In the genomic region with DNA sequence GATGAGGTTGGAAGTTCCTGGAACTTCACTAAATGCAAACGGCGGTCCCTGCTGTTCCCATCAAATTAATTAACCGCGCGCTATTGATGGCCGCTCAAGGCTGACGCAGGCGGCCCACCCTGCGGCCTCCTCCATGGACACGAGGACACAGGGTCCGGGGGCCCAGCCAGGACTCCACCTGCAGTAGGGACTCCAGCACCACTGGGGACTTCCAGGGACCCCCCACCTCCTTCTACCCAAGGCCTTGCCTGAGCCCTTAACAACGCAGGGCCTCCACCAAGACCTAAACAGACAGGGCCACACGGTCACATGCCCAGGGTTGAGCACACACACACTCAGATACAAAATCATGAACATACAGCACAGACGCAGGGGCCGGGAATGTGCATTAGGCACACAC, we compare ENCODE assay signal across 17 cellular contexts.
"Had no signal": no experiment of that assay in that cellular context is flagged by ENCODE, and none has a peak within 500 bp of the region (broad histone marks: within the 10 kb centered on the region; RNA-seq: fewer than 3 reads in every experiment).

No MANE protein-coding gene starts in this region.

- H3K27ac Mint-ChIP-seq: naive thymus-derived CD4-positive, alpha-beta T cell; nephron progenitor cell; stimulated activated memory B cell treated with anti-CD40 and anti-IgM and Interleukin-4, amounts not matched to agents 10 μg/mL and 1 μg/mL and 100 μg/mL, for 72 hours; stimulated activated naive CD8-positive, alpha-beta T cell treated with anti-CD3 and anti-CD28 coated beads, Interleukin-15, Interleukin-2, amounts not matched to agents 100 ng/mL and 50 ng/mL, for 24 hours had no signal

- H3K36me3 ChIP-seq: ovary had no signal

- H3K9me3 ChIP-seq: ovary had no signal

- H3K27ac ChIP-seq: epithelial cell of prostate, esophagus muscularis mucosa, gastrocnemius medialis, ovary, tibial nerve had no signal

- H3K27me3 ChIP-seq: ovary had no signal

- H3K4me3 ChIP-seq: esophagus muscularis mucosa, gastrocnemius medialis, ovary, tibial nerve had no signal

- H3K4me3 Mint-ChIP-seq: nephron progenitor cell; stimulated activated memory B cell treated with anti-CD40 and anti-IgM and Interleukin-4, amounts not matched to agents 10 μg/mL and 1 μg/mL and 100 μg/mL, for 72 hours; stimulated activated naive CD8-positive, alpha-beta T cell treated with anti-CD3 and anti-CD28 coated beads, Interleukin-15, Interleukin-2, amounts not matched to agents 100 ng/mL and 50 ng/mL, for 24 hours had no signal

- ATAC-seq: gastrocnemius medialis; left lobe of liver; naive thymus-derived CD4-positive, alpha-beta T cell; right cardiac atrium; stimulated activated memory B cell treated with anti-CD40 and anti-IgM and Interleukin-4, amounts not matched to agents 10 μg/mL and 1 μg/mL and 100 μg/mL, for 72 hours had no signal

- DNase-seq: effector memory CD4-positive, alpha-beta T cell; gastrocnemius medialis; glutamatergic neuron; islet precursor cell; mammary epithelial cell; naive thymus-derived CD4-positive, alpha-beta T cell; nephron progenitor cell; ovary; stimulated activated CD4-positive, alpha-beta T cell treated with anti-CD3 and anti-CD28 coated beads, Interleukin-4, amount 100 ng/mL, for 1 hour; stimulated activated CD8-positive, alpha-beta memory T cell treated with anti-CD3 and anti-CD28 coated beads, Interleukin-4, amount 100 ng/mL, for 48 hours had no signal

- H3K9me3 Mint-ChIP-seq: stimulated activated memory B cell treated with anti-CD40 and anti-IgM and Interleukin-4, amounts not matched to agents 10 μg/mL and 1 μg/mL and 100 μg/mL, for 72 hours; stimulated activated naive CD8-positive, alpha-beta T cell treated with anti-CD3 and anti-CD28 coated beads, Interleukin-15, Interleukin-2, amounts not matched to agents 100 ng/mL and 50 ng/mL, for 24 hours had no signal
